26 cellular contexts compared by ENCODE assay signal in genomic region chr5:157275403-157275802, GRCh38. TPM values are rescaled to one million over a fixed set of nuclear protein-coding genes. Genes with fewer than 3 reads are reported as not detected.
DNase-seq lines count a peak whose midpoint lies in the region; ATAC-seq, FAIRE-seq and TF ChIP-seq lines count a peak whose summit lies in the region.
"Had no signal": no experiment of that assay in that cellular context is flagged by ENCODE, and none has a peak within 500 bp of the region (broad histone marks: within the 10 kb centered on the region; RNA-seq: fewer than 3 reads in every experiment).

No MANE protein-coding gene starts in this region.

- no peak overlapping the region for H3K4me3 Mint-ChIP-seq in activated CD4-positive, alpha-beta T cell treated with anti-CD3 and anti-CD28 coated beads, Interleukin-2, amount 10 ng/mL, durations not matched to agents 24 days and 14 days
- H3K4me3 Mint-ChIP-seq in activated T-helper 17 cell treated with anti-CD3 and anti-CD28 coated beads, Interleukin-2, amount 50 U/mL, for 72 hours, result peak overlapping the region; percentile 45
- H3K4me3 Mint-ChIP-seq in natural killer cell, result peak overlapping the region; percentile 6
- H3K4me3 Mint-ChIP-seq: activated CD4-positive, alpha-beta T cell treated with anti-CD3 and anti-CD28 coated beads, Interleukin-2, amount 10 ng/mL, durations not matched to agents 7 days and 5 days had no signal

- no peak for TF ChIP-seq CTCF in natural killer cell (IDR thresholded peaks at IDR 0.05)

- H3K36me3 ChIP-seq in H7 (replicated peaks; ENCODE audit: control insufficient read depth, insufficient read depth, low read length), result no peaks in the 10 kb centered on the region
- H3K36me3 ChIP-seq: left ventricle myocardium inferior, stomach, tibial artery had no signal

- H3K36me3 Mint-ChIP-seq in activated CD4-positive, alpha-beta T cell treated with anti-CD3 and anti-CD28 coated beads, Interleukin-2, amount 10 ng/mL, durations not matched to agents 24 days and 14 days (ENCODE audit: low read depth), result peaks cover 28% of the 10 kb centered on the region
- H3K36me3 Mint-ChIP-seq in activated T-helper 17 cell treated with anti-CD3 and anti-CD28 coated beads, Interleukin-2, amount 50 U/mL, for 72 hours (ENCODE audit: low read depth), result peaks cover 53% of the 10 kb centered on the region
- no peaks in the 10 kb centered on the region for H3K36me3 Mint-ChIP-seq in natural killer cell

- H3K27ac Mint-ChIP-seq in activated CD4-positive, alpha-beta T cell treated with anti-CD3 and anti-CD28 coated beads, Interleukin-2, amount 10 ng/mL, durations not matched to agents 24 days and 14 days, result peak overlapping the region; percentile 32
- no peak overlapping the region for H3K27ac Mint-ChIP-seq in activated T-helper 17 cell treated with anti-CD3 and anti-CD28 coated beads, Interleukin-2, amount 50 U/mL, for 72 hours
- peak overlapping the region; percentile 82 to 99 for H3K27ac Mint-ChIP-seq in natural killer cell
- H3K27ac Mint-ChIP-seq: activated CD4-positive, alpha-beta T cell treated with anti-CD3 and anti-CD28 coated beads, Interleukin-2, amount 10 ng/mL, durations not matched to agents 7 days and 5 days had no signal

- TF ChIP-seq POLR2A in GM12891 (IDR thresholded peaks at IDR 0.05; ENCODE audit: low read depth, low read length), result no peak

- DNase-seq in activated CD4-positive, alpha-beta T cell treated with anti-CD3 and anti-CD28 coated beads, Interleukin-2, amount 10 ng/mL, durations not matched to agents 24 days and 14 days, result no peak
- no peak for DNase-seq in activated CD4-positive, alpha-beta T cell treated with anti-CD3 and anti-CD28 coated beads for 4 hours
- DNase-seq in GM12891 (ENCODE audit: insufficient read length, low spot score) (no peak), natural killer cell (no peak), H7 (no peak), NCI-H524 treated with DMSO at 0.1 percent for 48 hours (lab: John Stamatoyannopoulos, UW) (no peak)
- DNase-seq: activated CD4-positive, alpha-beta T cell treated with anti-CD3 and anti-CD28 coated beads, Interleukin-2, amount 10 ng/mL, durations not matched to agents 7 days and 5 days; AML-193; body of pancreas; cerebellar nuclear complex; DMS79 treated with DMSO at 0.1 percent for 48 hours; glutamatergic neuron; islet precursor cell; left ventricle myocardium inferior; mesendoderm; MV-4-11; NCI-H146; NCI-H446; NCI-H82; stomach; tibial artery had no signal

- H3K9me3 Mint-ChIP-seq in activated CD4-positive, alpha-beta T cell treated with anti-CD3 and anti-CD28 coated beads, Interleukin-2, amount 10 ng/mL, durations not matched to agents 24 days and 14 days, result no peaks in the 10 kb centered on the region
- H3K9me3 Mint-ChIP-seq in activated T-helper 17 cell treated with anti-CD3 and anti-CD28 coated beads, Interleukin-2, amount 50 U/mL, for 72 hours, result no peaks in the 10 kb centered on the region
- H3K9me3 Mint-ChIP-seq in natural killer cell, result no peaks in the 10 kb centered on the region
- H3K9me3 Mint-ChIP-seq: activated CD4-positive, alpha-beta T cell treated with anti-CD3 and anti-CD28 coated beads, Interleukin-2, amount 10 ng/mL, durations not matched to agents 7 days and 5 days had no signal

- H3K27me3 Mint-ChIP-seq in activated CD4-positive, alpha-beta T cell treated with anti-CD3 and anti-CD28 coated beads, Interleukin-2, amount 10 ng/mL, durations not matched to agents 24 days and 14 days, result no peaks in the 10 kb centered on the region
- H3K27me3 Mint-ChIP-seq in activated T-helper 17 cell treated with anti-CD3 and anti-CD28 coated beads, Interleukin-2, amount 50 U/mL, for 72 hours, result no peaks in the 10 kb centered on the region
- no peaks in the 10 kb centered on the region for H3K27me3 Mint-ChIP-seq in natural killer cell (ENCODE audit: low read depth in 2 of 2)
- H3K27me3 Mint-ChIP-seq: activated CD4-positive, alpha-beta T cell treated with anti-CD3 and anti-CD28 coated beads, Interleukin-2, amount 10 ng/mL, durations not matched to agents 7 days and 5 days had no signal

- no peak for ATAC-seq in activated T-helper 17 cell treated with anti-CD3 and anti-CD28 coated beads, Interleukin-2, amount 50 U/mL, for 72 hours (replicated peaks)
- no peak for ATAC-seq in natural killer cell
- ATAC-seq in GM19463 (IDR thresholded peaks at IDR 0.05; ENCODE audit: unreplicated experiment), result no peak
- ATAC-seq: A549, body of pancreas had no signal

- intact Hi-C loops in activated CD4-positive, alpha-beta T cell treated with anti-CD3 and anti-CD28 coated beads, Interleukin-2, amount 10 ng/mL, durations not matched to agents 24 days and 14 days (cut with micrococcal nuclease), result no loop called here
- intact Hi-C loops in natural killer cell (cut with micrococcal nuclease), result no loop called here

- no peak for FAIRE-seq in GM12891 (lab: Jason Lieb, UNC)
- FAIRE-seq: HTR-8/SVneo had no signal

- H3K27me3 ChIP-seq in H7 (ENCODE audit: control insufficient read depth, insufficient read depth, low read length), result no peaks in the 10 kb centered on the region
- H3K27me3 ChIP-seq: body of pancreas, stomach, tibial artery had no signal

- H3K4me3 ChIP-seq in H7 (ENCODE audit: insufficient read depth, low read depth, low read length), result no peak overlapping the region
- H3K4me3 ChIP-seq: A549, body of pancreas, left ventricle myocardium inferior, SK-N-MC, stomach, tibial artery had no signal

- H3K4me1 Mint-ChIP-seq in activated CD4-positive, alpha-beta T cell treated with anti-CD3 and anti-CD28 coated beads, Interleukin-2, amount 10 ng/mL, durations not matched to agents 24 days and 14 days, result peaks cover 70% of the 10 kb centered on the region
- peaks cover 63% of the 10 kb centered on the region for H3K4me1 Mint-ChIP-seq in activated T-helper 17 cell treated with anti-CD3 and anti-CD28 coated beads, Interleukin-2, amount 50 U/mL, for 72 hours
- H3K4me1 Mint-ChIP-seq in natural killer cell, result peaks cover 82 to 88% of the 10 kb centered on the region in 2 donors

TF ChIP-seq in GM12891, 5 proteins besides CTCF, POLR2A, EP300 and RAD21:
- no peak for TF ChIP-seq POLR2AphosphoS5 (IDR thresholded peaks at IDR 0.05; ENCODE audit: low read depth, low read length)
- peak; percentile 34; the same call in 1 of the 2 replicates for TF ChIP-seq SPI1 (IDR thresholded peaks at IDR 0.05; ENCODE audit: low read depth, low read length)

RNA-seq across cellular contexts. Expression of gene CYFIP2, which starts 9.5 kb away (rescaled TPM):
- 180 and 193 TPM in 2 replicates for total RNA-seq in activated CD4-positive, alpha-beta T cell treated with anti-CD3 and anti-CD28 coated beads, Interleukin-2, amount 10 ng/mL, durations not matched to agents 24 days and 14 days
- polyA plus RNA-seq in GM12891 (2012; ENCODE audit: low read depth, missing spikeins), result 99.2 TPM
- 100 to 1,000 TPM; 269 to 291 TPM for total RNA-seq in activated T-helper 17 cell treated with anti-CD3 and anti-CD28 coated beads, Interleukin-2, amount 50 U/mL, for 72 hours
- 100 to 1,000 TPM; 464 to 542 (median 532) TPM for total RNA-seq in natural killer cell
- total RNA-seq in H7 (2014; rRNA removed; shearing (Covaris generic)), result 14.3 and 20.5 TPM in 2 replicates
